26 cellular contexts compared by ENCODE assay signal in genomic region chr7:101021703-101022102, GRCh38. TPM values are rescaled to one million over a fixed set of nuclear protein-coding genes. Genes with fewer than 3 reads are reported as not detected.
"Had no signal": no experiment of that assay in that cellular context is flagged by ENCODE, and none has a peak within 500 bp of the region (broad histone marks: within the 10 kb centered on the region; RNA-seq: fewer than 3 reads in every experiment).

No MANE protein-coding gene starts in this region.

- ATAC-seq: activated CD8-positive, alpha-beta memory T cell treated with anti-CD3 and anti-CD28 coated beads, Interleukin-2, amount 10 ng/mL, durations not matched to agents 7 days and 5 days; effector memory CD8-positive, alpha-beta T cell; esophagus mucosa; left ventricle myocardium superior; sciatic nerve; T-helper 17 cell had no signal

- H3K27me3 ChIP-seq: upper lobe of left lung had no signal

- DNase-seq: activated CD4-positive, alpha-beta memory T cell treated with anti-CD3 and anti-CD28 coated beads, Interleukin-2, amount 10 ng/mL, durations not matched to agents 7 days and 5 days; activated CD4-positive, alpha-beta T cell treated with anti-CD3 and anti-CD28 coated beads for 48 hours; activated CD4-positive, CD25-positive, alpha-beta regulatory T cell; activated CD8-positive, alpha-beta memory T cell treated with anti-CD3 and anti-CD28 coated beads, Interleukin-2, amount 10 ng/mL, durations not matched to agents 7 days and 5 days; activated gamma-delta T cell; activated naive CD4-positive, alpha-beta T cell treated with anti-CD3 and anti-CD28 coated beads, Interleukin-2, amount 50 U/mL, for 16 hours; anterior cingulate cortex; caudate nucleus; dermis blood vessel endothelial cell; effector memory CD8-positive, alpha-beta T cell; foreskin melanocyte; left ventricle myocardium superior; midbrain; nucleus accumbens; stimulated activated CD4-positive, alpha-beta T cell treated with anti-CD3 and anti-CD28 coated beads, Interleukin-2, amount 100 ng/mL, for 48 hours; stimulated activated CD8-positive, alpha-beta memory T cell treated with anti-CD3 and anti-CD28 coated beads, Interleukin-4, amount 100 ng/mL, for 48 hours; stimulated activated naive CD4-positive, alpha-beta T cell; T-helper 17 cell; upper lobe of left lung had no signal

- H3K4me2 ChIP-seq: smooth muscle cell had no signal

- H3K9me3 ChIP-seq: thoracic aorta, upper lobe of left lung had no signal

- H3K36me3 ChIP-seq: thoracic aorta, upper lobe of left lung had no signal

- H3K4me3 ChIP-seq: smooth muscle cell, thoracic aorta, upper lobe of left lung had no signal

- H3K27ac ChIP-seq: thoracic aorta, upper lobe of left lung had no signal

- FAIRE-seq: endothelial cell of umbilical vein had no signal

RNA-seq across cellular contexts. Expression of gene MUC17, which starts 1.8 kb away (rescaled TPM):
- total RNA-seq: activated CD4-positive, alpha-beta memory T cell treated with anti-CD3 and anti-CD28 coated beads, Interleukin-2, amount 10 ng/mL, durations not matched to agents 7 days and 5 days; activated CD8-positive, alpha-beta memory T cell treated with anti-CD3 and anti-CD28 coated beads, Interleukin-2, amount 10 ng/mL, durations not matched to agents 7 days and 5 days; activated T-helper 1 cell treated with anti-CD3 and anti-CD28 coated beads, Interleukin-12 subunit alpha, Interleukin-12 subunit beta, Interleukin-2, Interleukin-4 antibody, amounts not matched to agents 30 ng/mL and 10 ng/mL and 1 ng/mL, durations not matched to agents 14 hours and 24 hours and 36 hours; dermis blood vessel endothelial cell; endothelial cell of umbilical vein; esophagus mucosa; left ventricle myocardium superior; myocyte; sciatic nerve; T-helper 17 cell; thoracic aorta; upper lobe of left lung had no signal
- polyA plus RNA-seq: endothelial cell of umbilical vein, smooth muscle cell had no signal

RNA-seq across cellular contexts. Expression of gene MUC12, which starts 52.3 kb away (rescaled TPM):
- total RNA-seq: dermis blood vessel endothelial cell, endothelial cell of umbilical vein, left ventricle myocardium superior, myocyte, sciatic nerve, thoracic aorta had no signal
- polyA plus RNA-seq: endothelial cell of umbilical vein had no signal
